1 cellular context compared by ENCODE assay signal in the genomic region with DNA sequence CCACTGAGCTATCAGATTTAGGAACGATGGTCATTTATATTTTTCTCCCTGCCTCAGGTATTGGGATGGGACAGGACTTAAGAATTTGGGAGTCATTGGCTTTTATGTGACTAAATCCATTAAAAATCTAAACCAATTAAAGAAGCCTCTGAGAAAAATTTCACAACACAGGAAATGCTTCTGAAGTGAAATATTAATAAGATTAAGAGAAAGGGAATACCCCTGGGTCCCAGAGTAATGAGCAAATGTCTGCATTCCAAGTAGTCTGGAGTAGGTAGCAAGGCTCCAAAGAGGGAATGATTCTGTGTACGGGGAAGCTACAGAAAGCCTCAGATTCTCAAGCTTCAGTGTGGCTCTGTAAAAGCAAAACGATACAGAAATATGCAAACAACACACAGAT.
TF ChIP-seq lines count a peak whose summit lies in the region.

No MANE protein-coding gene starts in this region.

TF ChIP-seq in HepG2, 621 proteins besides CTCF, POLR2A, EP300 and RAD21:
- TF ChIP-seq, protein P1, sequence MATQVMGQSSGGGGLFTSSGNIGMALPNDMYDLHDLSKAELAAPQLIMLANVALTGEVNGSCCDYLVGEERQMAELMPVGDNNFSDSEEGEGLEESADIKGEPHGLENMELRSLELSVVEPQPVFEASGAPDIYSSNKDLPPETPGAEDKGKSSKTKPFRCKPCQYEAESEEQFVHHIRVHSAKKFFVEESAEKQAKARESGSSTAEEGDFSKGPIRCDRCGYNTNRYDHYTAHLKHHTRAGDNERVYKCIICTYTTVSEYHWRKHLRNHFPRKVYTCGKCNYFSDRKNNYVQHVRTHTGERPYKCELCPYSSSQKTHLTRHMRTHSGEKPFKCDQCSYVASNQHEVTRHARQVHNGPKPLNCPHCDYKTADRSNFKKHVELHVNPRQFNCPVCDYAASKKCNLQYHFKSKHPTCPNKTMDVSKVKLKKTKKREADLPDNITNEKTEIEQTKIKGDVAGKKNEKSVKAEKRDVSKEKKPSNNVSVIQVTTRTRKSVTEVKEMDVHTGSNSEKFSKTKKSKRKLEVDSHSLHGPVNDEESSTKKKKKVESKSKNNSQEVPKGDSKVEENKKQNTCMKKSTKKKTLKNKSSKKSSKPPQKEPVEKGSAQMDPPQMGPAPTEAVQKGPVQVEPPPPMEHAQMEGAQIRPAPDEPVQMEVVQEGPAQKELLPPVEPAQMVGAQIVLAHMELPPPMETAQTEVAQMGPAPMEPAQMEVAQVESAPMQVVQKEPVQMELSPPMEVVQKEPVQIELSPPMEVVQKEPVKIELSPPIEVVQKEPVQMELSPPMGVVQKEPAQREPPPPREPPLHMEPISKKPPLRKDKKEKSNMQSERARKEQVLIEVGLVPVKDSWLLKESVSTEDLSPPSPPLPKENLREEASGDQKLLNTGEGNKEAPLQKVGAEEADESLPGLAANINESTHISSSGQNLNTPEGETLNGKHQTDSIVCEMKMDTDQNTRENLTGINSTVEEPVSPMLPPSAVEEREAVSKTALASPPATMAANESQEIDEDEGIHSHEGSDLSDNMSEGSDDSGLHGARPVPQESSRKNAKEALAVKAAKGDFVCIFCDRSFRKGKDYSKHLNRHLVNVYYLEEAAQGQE (IDR thresholded peaks at IDR 0.05; ENCODE audit: borderline replicate concordance in 1 of 2, low read depth in 1 of 2, low read length in 2 of 2), result no peak
- TF ChIP-seq, protein P2, sequence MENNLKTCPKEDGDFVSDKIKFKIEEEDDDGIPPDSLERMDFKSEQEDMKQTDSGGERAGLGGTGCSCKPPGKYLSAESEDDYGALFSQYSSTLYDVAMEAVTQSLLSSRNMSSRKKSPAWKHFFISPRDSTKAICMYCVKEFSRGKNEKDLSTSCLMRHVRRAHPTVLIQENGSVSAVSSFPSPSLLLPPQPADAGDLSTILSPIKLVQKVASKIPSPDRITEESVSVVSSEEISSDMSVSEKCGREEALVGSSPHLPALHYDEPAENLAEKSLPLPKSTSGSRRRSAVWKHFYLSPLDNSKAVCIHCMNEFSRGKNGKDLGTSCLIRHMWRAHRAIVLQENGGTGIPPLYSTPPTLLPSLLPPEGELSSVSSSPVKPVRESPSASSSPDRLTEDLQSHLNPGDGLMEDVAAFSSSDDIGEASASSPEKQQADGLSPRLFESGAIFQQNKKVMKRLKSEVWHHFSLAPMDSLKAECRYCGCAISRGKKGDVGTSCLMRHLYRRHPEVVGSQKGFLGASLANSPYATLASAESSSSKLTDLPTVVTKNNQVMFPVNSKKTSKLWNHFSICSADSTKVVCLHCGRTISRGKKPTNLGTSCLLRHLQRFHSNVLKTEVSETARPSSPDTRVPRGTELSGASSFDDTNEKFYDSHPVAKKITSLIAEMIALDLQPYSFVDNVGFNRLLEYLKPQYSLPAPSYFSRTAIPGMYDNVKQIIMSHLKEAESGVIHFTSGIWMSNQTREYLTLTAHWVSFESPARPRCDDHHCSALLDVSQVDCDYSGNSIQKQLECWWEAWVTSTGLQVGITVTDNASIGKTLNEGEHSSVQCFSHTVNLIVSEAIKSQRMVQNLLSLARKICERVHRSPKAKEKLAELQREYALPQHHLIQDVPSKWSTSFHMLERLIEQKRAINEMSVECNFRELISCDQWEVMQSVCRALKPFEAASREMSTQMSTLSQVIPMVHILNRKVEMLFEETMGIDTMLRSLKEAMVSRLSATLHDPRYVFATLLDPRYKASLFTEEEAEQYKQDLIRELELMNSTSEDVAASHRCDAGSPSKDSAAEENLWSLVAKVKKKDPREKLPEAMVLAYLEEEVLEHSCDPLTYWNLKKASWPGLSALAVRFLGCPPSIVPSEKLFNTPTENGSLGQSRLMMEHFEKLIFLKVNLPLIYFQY (CRISPR knock-in tag; IDR thresholded peaks at IDR 0.05; ENCODE audit: borderline replicate concordance), result no peak
- no peak for TF ChIP-seq REPIN1 (CRISPR knock-in tag; IDR thresholded peaks at IDR 0.05; ENCODE audit: borderline replicate concordance, low read depth)
- no peak for TF ChIP-seq TBX2 (CRISPR knock-in tag; IDR thresholded peaks at IDR 0.05; ENCODE audit: borderline replicate concordance)
- TF ChIP-seq TCF7 (IDR thresholded peaks at IDR 0.05; ENCODE audit: low read depth), result no peak
- TF ChIP-seq, protein P3, sequence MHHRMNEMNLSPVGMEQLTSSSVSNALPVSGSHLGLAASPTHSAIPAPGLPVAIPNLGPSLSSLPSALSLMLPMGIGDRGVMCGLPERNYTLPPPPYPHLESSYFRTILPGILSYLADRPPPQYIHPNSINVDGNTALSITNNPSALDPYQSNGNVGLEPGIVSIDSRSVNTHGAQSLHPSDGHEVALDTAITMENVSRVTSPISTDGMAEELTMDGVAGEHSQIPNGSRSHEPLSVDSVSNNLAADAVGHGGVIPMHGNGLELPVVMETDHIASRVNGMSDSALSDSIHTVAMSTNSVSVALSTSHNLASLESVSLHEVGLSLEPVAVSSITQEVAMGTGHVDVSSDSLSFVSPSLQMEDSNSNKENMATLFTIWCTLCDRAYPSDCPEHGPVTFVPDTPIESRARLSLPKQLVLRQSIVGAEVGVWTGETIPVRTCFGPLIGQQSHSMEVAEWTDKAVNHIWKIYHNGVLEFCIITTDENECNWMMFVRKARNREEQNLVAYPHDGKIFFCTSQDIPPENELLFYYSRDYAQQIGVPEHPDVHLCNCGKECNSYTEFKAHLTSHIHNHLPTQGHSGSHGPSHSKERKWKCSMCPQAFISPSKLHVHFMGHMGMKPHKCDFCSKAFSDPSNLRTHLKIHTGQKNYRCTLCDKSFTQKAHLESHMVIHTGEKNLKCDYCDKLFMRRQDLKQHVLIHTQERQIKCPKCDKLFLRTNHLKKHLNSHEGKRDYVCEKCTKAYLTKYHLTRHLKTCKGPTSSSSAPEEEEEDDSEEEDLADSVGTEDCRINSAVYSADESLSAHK (CRISPR knock-in tag; IDR thresholded peaks at IDR 0.05; ENCODE audit: borderline replicate concordance), result no peak
- TF ChIP-seq, protein P4, sequence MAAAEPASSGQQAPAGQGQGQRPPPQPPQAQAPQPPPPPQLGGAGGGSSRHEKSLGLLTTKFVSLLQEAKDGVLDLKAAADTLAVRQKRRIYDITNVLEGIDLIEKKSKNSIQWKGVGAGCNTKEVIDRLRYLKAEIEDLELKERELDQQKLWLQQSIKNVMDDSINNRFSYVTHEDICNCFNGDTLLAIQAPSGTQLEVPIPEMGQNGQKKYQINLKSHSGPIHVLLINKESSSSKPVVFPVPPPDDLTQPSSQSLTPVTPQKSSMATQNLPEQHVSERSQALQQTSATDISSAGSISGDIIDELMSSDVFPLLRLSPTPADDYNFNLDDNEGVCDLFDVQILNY (CRISPR knock-in tag; conservative IDR thresholded peaks at IDR 0.05), result no peak
- TF ChIP-seq ZNF296 (CRISPR knock-in tag; conservative IDR thresholded peaks at IDR 0.05), result no peak
- TF ChIP-seq ZNF747 (CRISPR knock-in tag; IDR thresholded peaks at IDR 0.05; ENCODE audit: borderline replicate concordance), result no peak
- TF ChIP-seq ZKSCAN1 (IDR thresholded peaks at IDR 0.05; ENCODE audit: low read length), result no peak
